In the genomic region with DNA sequence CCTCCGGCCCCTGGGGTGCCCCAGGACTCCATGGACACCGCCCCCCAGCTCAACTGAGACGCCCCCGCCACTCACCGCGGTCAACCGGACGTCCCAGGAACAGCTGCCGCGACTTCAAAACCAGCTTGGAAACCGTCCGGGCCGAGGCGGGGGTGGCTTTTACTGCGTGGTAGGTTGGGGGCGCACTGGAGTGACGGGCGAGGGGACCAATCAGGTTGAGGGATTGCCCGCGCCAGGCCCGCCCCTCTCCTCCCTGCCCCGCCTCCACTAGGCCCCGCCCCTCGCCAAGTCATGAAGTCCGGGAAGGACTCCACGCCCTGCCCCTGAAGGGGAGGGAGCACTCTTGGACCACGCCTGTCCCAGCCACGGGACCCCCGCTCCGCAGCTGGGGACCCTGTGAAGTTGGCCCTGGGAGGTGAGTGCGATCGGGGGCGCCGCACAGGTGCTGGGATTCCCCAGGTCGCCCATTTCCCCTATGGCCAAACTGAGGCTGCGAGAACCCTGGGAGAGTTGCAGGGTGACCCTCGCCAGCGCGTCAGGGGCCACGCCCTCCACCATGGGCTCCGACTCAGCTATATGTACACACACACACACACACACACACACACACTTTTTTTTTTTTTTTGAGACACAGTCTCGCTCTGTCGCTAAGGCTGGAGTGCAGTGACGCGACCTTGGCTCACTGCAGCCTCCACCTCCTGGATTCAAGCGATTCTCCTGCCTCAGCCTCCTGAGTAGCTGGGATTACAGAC, we compare ENCODE assay signal across 1 cellular context.
TF ChIP-seq lines count a peak whose summit lies in the region.

A gene with protein sequence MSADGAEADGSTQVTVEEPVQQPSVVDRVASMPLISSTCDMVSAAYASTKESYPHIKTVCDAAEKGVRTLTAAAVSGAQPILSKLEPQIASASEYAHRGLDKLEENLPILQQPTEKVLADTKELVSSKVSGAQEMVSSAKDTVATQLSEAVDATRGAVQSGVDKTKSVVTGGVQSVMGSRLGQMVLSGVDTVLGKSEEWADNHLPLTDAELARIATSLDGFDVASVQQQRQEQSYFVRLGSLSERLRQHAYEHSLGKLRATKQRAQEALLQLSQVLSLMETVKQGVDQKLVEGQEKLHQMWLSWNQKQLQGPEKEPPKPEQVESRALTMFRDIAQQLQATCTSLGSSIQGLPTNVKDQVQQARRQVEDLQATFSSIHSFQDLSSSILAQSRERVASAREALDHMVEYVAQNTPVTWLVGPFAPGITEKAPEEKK (minus strand): TSS at position 134 of the 752 bp plus-strand sequence. CDS start 6,273 bp downstream, outside the sequence.

TF ChIP-seq in K562, 482 proteins besides CTCF, POLR2A, EP300 and RAD21 (continued from another document and continues in another):
- TF ChIP-seq, protein P1, sequence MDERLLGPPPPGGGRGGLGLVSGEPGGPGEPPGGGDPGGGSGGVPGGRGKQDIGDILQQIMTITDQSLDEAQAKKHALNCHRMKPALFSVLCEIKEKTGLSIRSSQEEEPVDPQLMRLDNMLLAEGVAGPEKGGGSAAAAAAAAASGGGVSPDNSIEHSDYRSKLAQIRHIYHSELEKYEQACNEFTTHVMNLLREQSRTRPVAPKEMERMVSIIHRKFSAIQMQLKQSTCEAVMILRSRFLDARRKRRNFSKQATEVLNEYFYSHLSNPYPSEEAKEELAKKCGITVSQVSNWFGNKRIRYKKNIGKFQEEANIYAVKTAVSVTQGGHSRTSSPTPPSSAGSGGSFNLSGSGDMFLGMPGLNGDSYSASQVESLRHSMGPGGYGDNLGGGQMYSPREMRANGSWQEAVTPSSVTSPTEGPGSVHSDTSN (CRISPR knock-in tag; IDR thresholded peaks at IDR 0.05; ENCODE audit: low read depth), result peak; percentile 94
- TF ChIP-seq, protein P1 (tag; conservative IDR thresholded peaks at IDR 0.05; ENCODE audit: low read depth), result peak; percentile 98
- TF ChIP-seq ZNF12 (CRISPR knock-in tag; IDR thresholded peaks at IDR 0.05) (no peak), MCM5 (IDR thresholded peaks at IDR 0.05; ENCODE audit: low read depth) (no peak), MIER1 (IDR thresholded peaks at IDR 0.05; ENCODE audit: low read depth) (no peak), ZNF23 (CRISPR knock-in tag; IDR thresholded peaks at IDR 0.05) (no peak), ASH1L (IDR thresholded peaks at IDR 0.05; ENCODE audit: borderline replicate concordance, low read depth, partially characterized antibody) (peak; percentile 39), C11orf30 (IDR thresholded peaks at IDR 0.05; ENCODE audit: low read depth) (peak; percentile 13; the same call in 1 of the 2 replicates), CREB1 (IDR thresholded peaks at IDR 0.05) (no peak), CREB1 (CRISPR knock-in tag; IDR thresholded peaks at IDR 0.05) (peak; percentile 81), KDM1A (IDR thresholded peaks at IDR 0.05) (peak; percentile 84 to 92), CREM (IDR thresholded peaks at IDR 0.05; ENCODE audit: low read depth) (peak; percentile 63), MEF2A (IDR thresholded peaks at IDR 0.05; ENCODE audit: control insufficient read depth, low read depth, low read length) (no peak), BHLHE40 (IDR thresholded peaks at IDR 0.05; ENCODE audit: low read length) (no peak; the same call in 1 of the 2 replicates), FIP1L1 (IDR thresholded peaks at IDR 0.05; ENCODE audit: low read depth, low read length, poor library complexity, severe bottlenecking) (no peak), PCBP1 (IDR thresholded peaks at IDR 0.05; ENCODE audit: low read depth, low read length, poor library complexity, severe bottlenecking) (peak; percentile 50), POLR2AphosphoS5 (IDR thresholded peaks at IDR 0.05; ENCODE audit: control insufficient read depth, insufficient read depth, low read depth, low read length) (peak; percentile 60), SPI1 (IDR thresholded peaks at IDR 0.05; ENCODE audit: borderline replicate concordance, low read depth, low read length) (no peak), RBM34 (IDR thresholded peaks at IDR 0.05; ENCODE audit: borderline replicate concordance, insufficient read depth, low read length) (no peak), CBFA2T3 (IDR thresholded peaks at IDR 0.05) (peak; percentile 20; the same call in 1 of the 2 replicates), PHF8 (IDR thresholded peaks at IDR 0.05; ENCODE audit: borderline replicate concordance, low read length) (peak; percentile 63; the same call in 1 of the 2 replicates), NFE2L1 (tag; IDR thresholded peaks at IDR 0.05; ENCODE audit: borderline replicate concordance, low read depth) (no peak), FUS (optimal IDR thresholded peaks at IDR 0.05; ENCODE audit: low read depth, low read length) (no peak), HDAC6 (IDR thresholded peaks at IDR 0.05; ENCODE audit: low read depth, low read length) (no peak), XRCC5 (IDR thresholded peaks at IDR 0.05; ENCODE audit: low read depth, low read length) (0 out of 2 replicates have a peak, but pooled peaks have one; percentile 67), ZNF699 (CRISPR knock-in tag; IDR thresholded peaks at IDR 0.05; ENCODE audit: insufficient replicate concordance) (no peak), CC2D1A (IDR thresholded peaks at IDR 0.05) (peak; percentile 69; the same call in 1 of the 2 replicates), NCOA4 (IDR thresholded peaks at IDR 0.05; ENCODE audit: partially characterized antibody) (peak; percentile 19), NBN (IDR thresholded peaks at IDR 0.05; ENCODE audit: low read depth) (peak; percentile 91), KAT7 (CRISPR knock-in tag; IDR thresholded peaks at IDR 0.05; ENCODE audit: borderline replicate concordance) (no peak)
- TF ChIP-seq, protein P2, sequence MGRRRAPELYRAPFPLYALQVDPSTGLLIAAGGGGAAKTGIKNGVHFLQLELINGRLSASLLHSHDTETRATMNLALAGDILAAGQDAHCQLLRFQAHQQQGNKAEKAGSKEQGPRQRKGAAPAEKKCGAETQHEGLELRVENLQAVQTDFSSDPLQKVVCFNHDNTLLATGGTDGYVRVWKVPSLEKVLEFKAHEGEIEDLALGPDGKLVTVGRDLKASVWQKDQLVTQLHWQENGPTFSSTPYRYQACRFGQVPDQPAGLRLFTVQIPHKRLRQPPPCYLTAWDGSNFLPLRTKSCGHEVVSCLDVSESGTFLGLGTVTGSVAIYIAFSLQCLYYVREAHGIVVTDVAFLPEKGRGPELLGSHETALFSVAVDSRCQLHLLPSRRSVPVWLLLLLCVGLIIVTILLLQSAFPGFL (CRISPR knock-in tag; IDR thresholded peaks at IDR 0.05), result no peak
- TF ChIP-seq, protein P3, sequence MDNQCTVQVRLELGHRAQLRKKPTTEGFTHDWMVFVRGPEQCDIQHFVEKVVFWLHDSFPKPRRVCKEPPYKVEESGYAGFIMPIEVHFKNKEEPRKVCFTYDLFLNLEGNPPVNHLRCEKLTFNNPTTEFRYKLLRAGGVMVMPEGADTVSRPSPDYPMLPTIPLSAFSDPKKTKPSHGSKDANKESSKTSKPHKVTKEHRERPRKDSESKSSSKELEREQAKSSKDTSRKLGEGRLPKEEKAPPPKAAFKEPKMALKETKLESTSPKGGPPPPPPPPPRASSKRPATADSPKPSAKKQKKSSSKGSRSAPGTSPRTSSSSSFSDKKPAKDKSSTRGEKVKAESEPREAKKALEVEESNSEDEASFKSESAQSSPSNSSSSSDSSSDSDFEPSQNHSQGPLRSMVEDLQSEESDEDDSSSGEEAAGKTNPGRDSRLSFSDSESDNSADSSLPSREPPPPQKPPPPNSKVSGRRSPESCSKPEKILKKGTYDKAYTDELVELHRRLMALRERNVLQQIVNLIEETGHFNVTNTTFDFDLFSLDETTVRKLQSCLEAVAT (IDR thresholded peaks at IDR 0.05), result peak in 1 of 2 experiments; percentile 88; a peak in 2 of 4 replicates
- TF ChIP-seq, protein P4, sequence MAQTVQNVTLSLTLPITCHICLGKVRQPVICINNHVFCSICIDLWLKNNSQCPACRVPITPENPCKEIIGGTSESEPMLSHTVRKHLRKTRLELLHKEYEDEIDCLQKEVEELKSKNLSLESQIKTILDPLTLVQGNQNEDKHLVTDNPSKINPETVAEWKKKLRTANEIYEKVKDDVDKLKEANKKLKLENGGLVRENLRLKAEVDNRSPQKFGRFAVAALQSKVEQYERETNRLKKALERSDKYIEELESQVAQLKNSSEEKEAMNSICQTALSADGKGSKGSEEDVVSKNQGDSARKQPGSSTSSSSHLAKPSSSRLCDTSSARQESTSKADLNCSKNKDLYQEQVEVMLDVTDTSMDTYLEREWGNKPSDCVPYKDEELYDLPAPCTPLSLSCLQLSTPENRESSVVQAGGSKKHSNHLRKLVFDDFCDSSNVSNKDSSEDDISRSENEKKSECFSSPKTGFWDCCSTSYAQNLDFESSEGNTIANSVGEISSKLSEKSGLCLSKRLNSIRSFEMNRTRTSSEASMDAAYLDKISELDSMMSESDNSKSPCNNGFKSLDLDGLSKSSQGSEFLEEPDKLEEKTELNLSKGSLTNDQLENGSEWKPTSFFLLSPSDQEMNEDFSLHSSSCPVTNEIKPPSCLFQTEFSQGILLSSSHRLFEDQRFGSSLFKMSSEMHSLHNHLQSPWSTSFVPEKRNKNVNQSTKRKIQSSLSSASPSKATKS (CRISPR knock-in tag; IDR thresholded peaks at IDR 0.05), result no peak
- TF ChIP-seq, protein P5, sequence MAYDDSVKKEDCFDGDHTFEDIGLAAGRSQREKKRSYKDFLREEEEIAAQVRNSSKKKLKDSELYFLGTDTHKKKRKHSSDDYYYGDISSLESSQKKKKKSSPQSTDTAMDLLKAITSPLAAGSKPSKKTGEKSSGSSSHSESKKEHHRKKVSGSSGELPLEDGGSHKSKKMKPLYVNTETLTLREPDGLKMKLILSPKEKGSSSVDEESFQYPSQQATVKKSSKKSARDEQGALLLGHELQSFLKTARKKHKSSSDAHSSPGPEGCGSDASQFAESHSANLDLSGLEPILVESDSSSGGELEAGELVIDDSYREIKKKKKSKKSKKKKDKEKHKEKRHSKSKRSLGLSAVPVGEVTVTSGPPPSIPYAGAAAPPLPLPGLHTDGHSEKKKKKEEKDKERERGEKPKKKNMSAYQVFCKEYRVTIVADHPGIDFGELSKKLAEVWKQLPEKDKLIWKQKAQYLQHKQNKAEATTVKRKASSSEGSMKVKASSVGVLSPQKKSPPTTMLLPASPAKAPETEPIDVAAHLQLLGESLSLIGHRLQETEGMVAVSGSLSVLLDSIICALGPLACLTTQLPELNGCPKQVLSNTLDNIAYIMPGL (CRISPR knock-in tag; IDR thresholded peaks at IDR 0.05), result no peak
- TF ChIP-seq, protein P6, sequence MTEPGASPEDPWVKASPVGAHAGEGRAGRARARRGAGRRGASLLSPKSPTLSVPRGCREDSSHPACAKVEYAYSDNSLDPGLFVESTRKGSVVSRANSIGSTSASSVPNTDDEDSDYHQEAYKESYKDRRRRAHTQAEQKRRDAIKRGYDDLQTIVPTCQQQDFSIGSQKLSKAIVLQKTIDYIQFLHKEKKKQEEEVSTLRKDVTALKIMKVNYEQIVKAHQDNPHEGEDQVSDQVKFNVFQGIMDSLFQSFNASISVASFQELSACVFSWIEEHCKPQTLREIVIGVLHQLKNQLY (CRISPR knock-in tag; conservative IDR thresholded peaks at IDR 0.05), result no peak
- TF ChIP-seq, protein P7, sequence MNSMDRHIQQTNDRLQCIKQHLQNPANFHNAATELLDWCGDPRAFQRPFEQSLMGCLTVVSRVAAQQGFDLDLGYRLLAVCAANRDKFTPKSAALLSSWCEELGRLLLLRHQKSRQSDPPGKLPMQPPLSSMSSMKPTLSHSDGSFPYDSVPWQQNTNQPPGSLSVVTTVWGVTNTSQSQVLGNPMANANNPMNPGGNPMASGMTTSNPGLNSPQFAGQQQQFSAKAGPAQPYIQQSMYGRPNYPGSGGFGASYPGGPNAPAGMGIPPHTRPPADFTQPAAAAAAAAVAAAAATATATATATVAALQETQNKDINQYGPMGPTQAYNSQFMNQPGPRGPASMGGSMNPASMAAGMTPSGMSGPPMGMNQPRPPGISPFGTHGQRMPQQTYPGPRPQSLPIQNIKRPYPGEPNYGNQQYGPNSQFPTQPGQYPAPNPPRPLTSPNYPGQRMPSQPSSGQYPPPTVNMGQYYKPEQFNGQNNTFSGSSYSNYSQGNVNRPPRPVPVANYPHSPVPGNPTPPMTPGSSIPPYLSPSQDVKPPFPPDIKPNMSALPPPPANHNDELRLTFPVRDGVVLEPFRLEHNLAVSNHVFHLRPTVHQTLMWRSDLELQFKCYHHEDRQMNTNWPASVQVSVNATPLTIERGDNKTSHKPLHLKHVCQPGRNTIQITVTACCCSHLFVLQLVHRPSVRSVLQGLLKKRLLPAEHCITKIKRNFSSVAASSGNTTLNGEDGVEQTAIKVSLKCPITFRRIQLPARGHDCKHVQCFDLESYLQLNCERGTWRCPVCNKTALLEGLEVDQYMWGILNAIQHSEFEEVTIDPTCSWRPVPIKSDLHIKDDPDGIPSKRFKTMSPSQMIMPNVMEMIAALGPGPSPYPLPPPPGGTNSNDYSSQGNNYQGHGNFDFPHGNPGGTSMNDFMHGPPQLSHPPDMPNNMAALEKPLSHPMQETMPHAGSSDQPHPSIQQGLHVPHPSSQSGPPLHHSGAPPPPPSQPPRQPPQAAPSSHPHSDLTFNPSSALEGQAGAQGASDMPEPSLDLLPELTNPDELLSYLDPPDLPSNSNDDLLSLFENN (IDR thresholded peaks at IDR 0.05; ENCODE audit: low read depth in 2 of 2, low read length in 2 of 2), result no peak
- TF ChIP-seq, protein P8, sequence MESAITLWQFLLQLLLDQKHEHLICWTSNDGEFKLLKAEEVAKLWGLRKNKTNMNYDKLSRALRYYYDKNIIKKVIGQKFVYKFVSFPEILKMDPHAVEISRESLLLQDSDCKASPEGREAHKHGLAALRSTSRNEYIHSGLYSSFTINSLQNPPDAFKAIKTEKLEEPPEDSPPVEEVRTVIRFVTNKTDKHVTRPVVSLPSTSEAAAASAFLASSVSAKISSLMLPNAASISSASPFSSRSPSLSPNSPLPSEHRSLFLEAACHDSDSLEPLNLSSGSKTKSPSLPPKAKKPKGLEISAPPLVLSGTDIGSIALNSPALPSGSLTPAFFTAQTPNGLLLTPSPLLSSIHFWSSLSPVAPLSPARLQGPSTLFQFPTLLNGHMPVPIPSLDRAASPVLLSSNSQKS (CRISPR knock-in tag; IDR thresholded peaks at IDR 0.05), result no peak
- TF ChIP-seq, protein P9, sequence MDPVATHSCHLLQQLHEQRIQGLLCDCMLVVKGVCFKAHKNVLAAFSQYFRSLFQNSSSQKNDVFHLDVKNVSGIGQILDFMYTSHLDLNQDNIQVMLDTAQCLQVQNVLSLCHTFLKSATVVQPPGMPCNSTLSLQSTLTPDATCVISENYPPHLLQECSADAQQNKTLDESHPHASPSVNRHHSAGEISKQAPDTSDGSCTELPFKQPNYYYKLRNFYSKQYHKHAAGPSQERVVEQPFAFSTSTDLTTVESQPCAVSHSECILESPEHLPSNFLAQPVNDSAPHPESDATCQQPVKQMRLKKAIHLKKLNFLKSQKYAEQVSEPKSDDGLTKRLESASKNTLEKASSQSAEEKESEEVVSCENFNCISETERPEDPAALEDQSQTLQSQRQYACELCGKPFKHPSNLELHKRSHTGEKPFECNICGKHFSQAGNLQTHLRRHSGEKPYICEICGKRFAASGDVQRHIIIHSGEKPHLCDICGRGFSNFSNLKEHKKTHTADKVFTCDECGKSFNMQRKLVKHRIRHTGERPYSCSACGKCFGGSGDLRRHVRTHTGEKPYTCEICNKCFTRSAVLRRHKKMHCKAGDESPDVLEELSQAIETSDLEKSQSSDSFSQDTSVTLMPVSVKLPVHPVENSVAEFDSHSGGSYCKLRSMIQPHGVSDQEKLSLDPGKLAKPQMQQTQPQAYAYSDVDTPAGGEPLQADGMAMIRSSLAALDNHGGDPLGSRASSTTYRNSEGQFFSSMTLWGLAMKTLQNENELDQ (CRISPR knock-in tag; IDR thresholded peaks at IDR 0.05; ENCODE audit: borderline replicate concordance), result no peak
